8 cellular contexts compared by ENCODE assay signal in genomic region chr2:64019083-64019974, GRCh38. TPM values are rescaled to one million over a fixed set of nuclear protein-coding genes. Genes with fewer than 3 reads are reported as not detected.
DNase-seq lines count a peak whose midpoint lies in the region; ATAC-seq, FAIRE-seq and TF ChIP-seq lines count a peak whose summit lies in the region.

TSS of gene VPS54 (minus strand) at chr2:64019428. CDS start at chr2:63983999, 35,429 bp downstream.

- DNase-seq in GM12865 (ENCODE audit: low read depth) (peak; percentile 70), HAP-1 (ENCODE audit: low spot score in 2 of 2) (peak; percentile 57 to 68), NAMALWA (ENCODE audit: low spot score) (peak; percentile 59), activated B cell treated with CpG ODN at 0.5 μM for 24 hours (peak; percentile 66), keratinocyte (ENCODE audit: low read depth, low spot score) (no peak), KG1 (lab: John Stamatoyannopoulos, UW) (no peak)
- DNase-seq in central memory CD4-positive, alpha-beta T cell, result peak; percentile 53
- peak in 2 of 3 donors; percentile 25 to 39 for DNase-seq in stimulated activated CD4-positive, alpha-beta T cell treated with anti-CD3 and anti-CD28 coated beads, Interleukin-12 subunit alpha, Interleukin-12 subunit beta, amount 100 ng/mL, for 48 hours (ENCODE audit: low read depth in 2 of 3, low spot score in 1 of 3)

- peak; percentile 80 for ATAC-seq in activated B cell treated with CpG ODN at 0.5 μM for 24 hours (ENCODE audit: low read depth)

- peak within 1 kb of the TSS; percentile 92 for H3K27ac Mint-ChIP-seq in activated B cell treated with CpG ODN at 0.5 μM for 24 hours

- CTCF ChIA-PET in activated B cell treated with CpG ODN at 0.5 μM for 24 hours (lab: Charles Lee), result interaction anchor here (1.2 kb wide), 1 partner anchor 312 kb away, joined by 3 read pairs; no protein-coding TSS in a partner anchor

- peak within 1 kb of the TSS; percentile 81 for H3K4me2 ChIP-seq in keratinocyte (ENCODE audit: control insufficient read depth, extremely low read depth, insufficient read depth, low read depth, low read length)

- peaks cover 34% of the 10 kb centered on the region for H3K4me1 Mint-ChIP-seq in activated B cell treated with CpG ODN at 0.5 μM for 24 hours

- TF ChIP-seq CTCF in GM12865 (IDR thresholded peaks at IDR 0.05; ENCODE audit: insufficient read depth, low read depth, low read length, missing control alignments) (no peak), activated B cell treated with CpG ODN at 0.5 μM for 24 hours (IDR thresholded peaks at IDR 0.05) (no peak), keratinocyte (optimal IDR thresholded peaks at IDR 0.05 in 1 of 3, IDR thresholded peaks at IDR 0.05 in 1 of 3, conservative IDR thresholded peaks at IDR 0.05 in 1 of 3; ENCODE audit: extremely low read depth in 1 of 3, insufficient read depth in 2 of 3, low read length in 3 of 3) (no peak)

- H3K9ac ChIP-seq in keratinocyte (ENCODE audit: control insufficient read depth, extremely low read depth, insufficient read depth, low read length), result peak within 1 kb of the TSS; percentile 91

- peak within 1 kb of the TSS; percentile 71 for H2AFZ ChIP-seq in keratinocyte (ENCODE audit: control insufficient read depth, low read length)

- peaks cover 43% of the 10 kb centered on the region for H3K79me2 ChIP-seq in keratinocyte (ENCODE audit: control insufficient read depth, insufficient read depth, low read length)

- POLR2A ChIA-PET in activated B cell treated with CpG ODN at 0.5 μM for 24 hours (lab: Charles Lee), result interaction anchor here (0.6 to 1.4 kb wide), 8 partner anchors 71 to 1111 kb away, joined by 3 to 6 read pairs (median 4); partner anchors contain the start of genes MDH1, RAB1A and WDPCP

- H3K27ac ChIP-seq in keratinocyte (ENCODE audit: control insufficient read depth, insufficient read depth, low read length), result peak within 1 kb of the TSS; percentile 82

- in situ Hi-C loops in HAP-1 (cut with MboI; ENCODE audit: low sequenced_read_pairs), result no loop called here

- no peaks in the 10 kb centered on the region for H3K9me3 ChIP-seq in HAP-1
- no peaks in the 10 kb centered on the region for H3K9me3 ChIP-seq in keratinocyte (ENCODE audit: control insufficient read depth, low read depth, low read length)

- H3K27me3 ChIP-seq in HAP-1 (ENCODE audit: low read depth) (no peaks in the 10 kb centered on the region), keratinocyte (ENCODE audit: control insufficient read depth, extremely low read depth, insufficient read depth, low read length) (no peaks in the 10 kb centered on the region)

- H3K36me3 Mint-ChIP-seq in activated B cell treated with CpG ODN at 0.5 μM for 24 hours (ENCODE audit: low read depth), result peaks cover 6% of the 10 kb centered on the region

- H4K20me1 ChIP-seq in keratinocyte (ENCODE audit: control insufficient read depth, extremely low read depth, insufficient read depth, low read length), result no peaks in the 10 kb centered on the region

- peak within 1 kb of the TSS; percentile 97 for H3K4me3 Mint-ChIP-seq in activated B cell treated with CpG ODN at 0.5 μM for 24 hours

- H3K4me3 ChIP-seq in GM12865 (ENCODE audit: low read depth, low read length) (peak within 1 kb of the TSS; percentile 94), HAP-1 (peak within 1 kb of the TSS; percentile 54), keratinocyte (ENCODE audit: control insufficient read depth in 2 of 3, extremely low read depth in 1 of 3, insufficient read depth in 2 of 3, low read depth in 1 of 3, low read length in 3 of 3) (peak within 1 kb of the TSS; percentile 73 to 95 (median 89))

- H3K36me3 ChIP-seq in HAP-1 (replicated peaks) (no peaks in the 10 kb centered on the region), keratinocyte (ENCODE audit: control insufficient read depth in 2 of 2, extremely low read depth in 1 of 2, insufficient read depth in 2 of 2, low read length in 2 of 2) (no peaks in the 10 kb centered on the region)

- intact Hi-C loops in activated B cell treated with CpG ODN at 0.5 μM for 24 hours (cut with micrococcal nuclease), result loop anchor here (1.0 to 5.0 kb wide), 3 partner anchors 179 to 1208 kb away; partner anchors contain the start of genes ACTR2, MDH1, UGP2 and WDPCP

- H3K9me3 Mint-ChIP-seq in activated B cell treated with CpG ODN at 0.5 μM for 24 hours, result no peaks in the 10 kb centered on the region

- peaks cover 5% of the 10 kb centered on the region for H3K4me1 ChIP-seq in HAP-1
- peaks cover 17% of the 10 kb centered on the region for H3K4me1 ChIP-seq in keratinocyte (ENCODE audit: control insufficient read depth, extremely low read depth, insufficient read depth, low read length)

- no peak for FAIRE-seq in keratinocyte (lab: Jason Lieb, UNC)

- H3K27me3 Mint-ChIP-seq in activated B cell treated with CpG ODN at 0.5 μM for 24 hours, result no peaks in the 10 kb centered on the region

- H3K9me1 ChIP-seq in keratinocyte (ENCODE audit: control insufficient read depth, extremely low read depth, insufficient read depth, low read length), result no peaks in the 10 kb centered on the region

- dilution Hi-C loops in keratinocyte (cut with MboI; ENCODE audit: extremely low pct_ligation_motif_present, low sequenced_read_pairs), result no loop called here

RNA-seq across cellular contexts. Expression of gene VPS54, which starts in this region (rescaled TPM):
- total RNA-seq in activated B cell treated with CpG ODN at 0.5 μM for 24 hours, result 11.5 and 13.1 TPM in 2 replicates
- polyA plus RNA-seq in keratinocyte, result 9.5 to 18.2 TPM (median 10.6 TPM) in 3 replicates
- polyA plus RNA-seq in keratinocyte (2011; ENCODE audit: low read depth), result 8.0 TPM
- 6.7 and 14.4 TPM in 2 replicates for polyA plus RNA-seq in keratinocyte (2011; cell fraction: cytosol; rRNA removed)
- 10.0 and 13.1 TPM in 2 replicates for polyA plus RNA-seq in keratinocyte (2011; cell fraction: nucleus; rRNA removed)
- polyA plus RNA-seq in keratinocyte (2012; ENCODE audit: low replicate concordance), result 11.2 and 11.5 TPM in 2 replicates
- polyA minus RNA-seq in keratinocyte, result 4.6 to 24.4 TPM (median 12.1 TPM) in 3 replicates
- 9.4 TPM for polyA minus RNA-seq in keratinocyte (2011; cell fraction: cytosol; rRNA and poly(A)+ RNA removed)
- 9.5 and 22.2 TPM in 2 replicates for polyA minus RNA-seq in keratinocyte (2011; cell fraction: nucleus; rRNA and poly(A)+ RNA removed)

Comparison
In these comparisons a context has a peak if more than half of its experiments do, and no peak if none do; other contexts are left out.
1. DNase-seq: peak in GM12865 (single experiment), HAP-1 (2 of 2), NAMALWA (single experiment), activated B cell treated with CpG ODN at 0.5 μM for 24 hours (single experiment), central memory CD4-positive, alpha-beta T cell (single experiment) and stimulated activated CD4-positive, alpha-beta T cell treated with anti-CD3 and anti-CD28 coated beads, Interleukin-12 subunit alpha, Interleukin-12 subunit beta, amount 100 ng/mL, for 48 hours (2 of 3); none in keratinocyte (single experiment) and KG1 (single experiment).
2. Peak in every context shown above with its lines, with median percentiles within 50 percentile points of each other: H3K4me3 ChIP-seq.